8 cellular contexts compared by ENCODE assay signal in the genomic region with DNA sequence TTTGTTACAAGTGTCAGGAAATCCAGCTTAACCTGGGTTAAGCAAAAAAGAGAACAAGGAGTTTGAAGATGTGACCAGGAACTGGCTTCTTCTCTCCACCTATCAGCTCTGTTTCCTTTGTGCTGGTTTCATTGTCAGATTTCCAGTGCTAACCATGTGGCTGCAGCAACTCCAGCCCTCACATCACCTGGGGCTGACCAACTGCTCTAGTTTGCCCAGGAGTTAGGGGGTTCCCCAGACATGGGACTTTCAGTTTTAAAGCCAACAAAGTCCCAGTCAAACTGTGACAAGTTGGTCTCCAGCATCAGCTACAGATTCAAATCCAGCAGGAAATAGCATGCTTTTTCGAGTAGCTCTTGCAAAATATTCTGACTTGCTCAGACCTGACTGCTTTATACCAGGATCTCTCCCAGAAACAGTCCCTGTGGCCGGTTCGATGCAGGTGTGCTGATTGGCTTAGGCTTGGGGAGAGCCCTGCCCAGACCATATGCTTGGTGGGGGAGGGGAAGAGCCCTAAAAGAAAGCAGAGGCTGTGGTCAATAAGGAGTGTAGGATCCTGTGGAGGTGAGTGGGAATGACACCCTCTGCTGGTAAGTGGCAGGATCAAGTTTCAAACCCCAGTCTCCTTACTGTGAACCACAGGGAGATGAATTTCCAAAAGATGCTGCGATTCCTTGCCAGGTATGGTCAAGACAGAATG. TPM values are rescaled to one million over a fixed set of nuclear protein-coding genes. Genes with fewer than 3 reads are reported as not detected.
A peak's percentile ranks its signal among the peaks of the same experiment; 100 is the strongest.
DNase-seq lines count a peak whose midpoint lies in the region; ATAC-seq and TF ChIP-seq lines count a peak whose summit lies in the region.

No MANE protein-coding gene starts in this region.

- no peak overlapping the region for H3K4me3 Mint-ChIP-seq in nephron

- DNase-seq in A673 (ENCODE audit: low spot score) (peak; percentile 70), GM13976 (ENCODE audit: low spot score) (peak; percentile 16), NCI-H2196 (lab: John Stamatoyannopoulos, UW; ENCODE audit: unreplicated experiment) (peak; percentile 69), ecto neural progenitor cell (ENCODE audit: low spot score) (peak; percentile 51), ureter (ENCODE audit: low spot score) (no peak)
- no peak for DNase-seq in central memory CD4-positive, alpha-beta T cell

- in situ Hi-C loops in GM13976 (cut with MboI; ENCODE audit: low sequenced_read_pairs, unreplicated experiment): no loop called here

- no peak overlapping the region for H3K4me3 ChIP-seq in A673 (ENCODE audit: low read depth, low read length, poor library complexity, severe bottlenecking)

- H3K4me1 Mint-ChIP-seq in nephron: peaks cover 30% of the 10 kb centered on the region

- no peaks in the 10 kb centered on the region for H3K9me3 Mint-ChIP-seq in nephron

- H3K36me3 ChIP-seq in A673 (ENCODE audit: insufficient read depth, low read length, poor library complexity, severe bottlenecking): no peaks in the 10 kb centered on the region

- ATAC-seq in HG02759 (IDR thresholded peaks at IDR 0.05; ENCODE audit: unreplicated experiment): peak; percentile 91

- POLR2A ChIA-PET in A673 (lab: Charles Lee; ENCODE audit: low non-redundant PET): interaction anchor here (0.6 kb wide), 1 partner anchor 98 kb away, joined by 5 read pairs; no protein-coding TSS in a partner anchor

- no peaks in the 10 kb centered on the region for H3K27me3 Mint-ChIP-seq in nephron (ENCODE audit: low read depth)

- H3K9me3 ChIP-seq in A673 (ENCODE audit: low read depth, low read length, poor library complexity, severe bottlenecking): no peaks in the 10 kb centered on the region

- no peaks in the 10 kb centered on the region for H3K27me3 ChIP-seq in A673 (replicated peaks; ENCODE audit: insufficient read depth, low read depth, low read length, poor library complexity)

- no peaks in the 10 kb centered on the region for H3K36me3 Mint-ChIP-seq in nephron (ENCODE audit: low read depth)

- H3K4me1 ChIP-seq in A673 (ENCODE audit: insufficient read depth, low read length, poor library complexity, severe bottlenecking): peaks cover 46% of the 10 kb centered on the region

- no peak overlapping the region for H3K27ac Mint-ChIP-seq in nephron

- H3K27ac ChIP-seq in A673 (ENCODE audit: low read depth, low read length, poor library complexity, severe bottlenecking): peak overlapping the region; percentile 31

- TF ChIP-seq CTCF in A673 (conservative IDR thresholded peaks at IDR 0.05; ENCODE audit: low read depth, low read length): peak; percentile 68
- TF ChIP-seq CTCF in GM13976 (IDR thresholded peaks at IDR 0.05; ENCODE audit: borderline replicate concordance, control extremely low read depth, extremely low read depth, insufficient read depth, missing control alignments): no peak
- TF ChIP-seq CTCF in nephron (IDR thresholded peaks at IDR 0.05; ENCODE audit: unreplicated experiment in 3 of 3): peak; percentile 21 to 31 (median 21)

- intact Hi-C loops in A673 (cut with micrococcal nuclease; ENCODE audit: unreplicated experiment): loop anchor here (5.0 kb wide), 1 partner anchor 129 kb away; no protein-coding TSS in a partner anchor

- BruUV-seq in A673 (replicated peaks; lab: Mats Ljungman, UMichigan): no TSS peak

- CTCF ChIA-PET in A673 (lab: Charles Lee): interaction anchor here (1.0 to 1.5 kb wide), 2 partner anchors 46 to 130 kb away, joined by 5 to 14 read pairs; no protein-coding TSS in a partner anchor

RNA-seq across cellular contexts. Expression of gene KCNE4, which starts 49.5 kb away (rescaled TPM):
- 68.0 and 82.5 TPM in 2 replicates for total RNA-seq in A673 (2021)
- total RNA-seq in ureter: 9.1 TPM

Comparison
In these comparisons a context has a peak if more than half of its experiments do, and no peak if none do; other contexts are left out.
1. DNase-seq: peak in A673 (single experiment), GM13976 (single experiment), NCI-H2196 (single experiment) and ecto neural progenitor cell (single experiment); none in central memory CD4-positive, alpha-beta T cell (single experiment) and ureter (single experiment).